8 cellular contexts compared by ENCODE assay signal in the genomic region with DNA sequence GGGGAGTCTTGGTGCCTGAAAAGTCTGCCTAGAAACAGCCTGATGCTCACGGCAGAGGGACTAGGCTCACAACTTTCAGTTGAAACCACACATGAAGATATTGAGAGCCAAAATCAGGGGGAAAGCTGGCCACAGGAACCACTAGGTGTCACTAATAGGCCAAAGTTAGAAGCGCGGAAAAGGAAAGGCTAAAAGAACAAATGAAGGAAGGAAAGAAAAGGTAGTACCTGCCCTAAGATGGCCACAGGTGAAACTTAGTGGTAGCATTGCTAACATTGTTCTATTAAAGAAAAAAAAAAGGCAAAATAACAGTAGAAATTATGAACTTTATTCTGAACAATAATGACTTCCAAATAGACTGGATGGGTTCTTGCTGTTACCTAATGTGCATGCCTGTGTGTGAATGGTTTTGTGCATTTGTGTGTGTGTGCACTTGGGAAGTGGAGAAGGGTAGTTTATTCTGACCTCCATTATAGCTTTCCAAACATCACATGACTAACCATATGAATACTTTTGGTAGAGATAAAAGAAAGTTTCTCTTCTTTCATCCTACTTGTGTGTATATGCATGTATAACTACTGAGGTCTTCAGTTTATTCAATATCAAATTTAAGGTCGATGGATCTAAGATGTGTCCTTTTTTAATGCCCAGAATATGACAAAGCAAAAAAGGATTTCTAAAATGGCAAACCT. TPM values are rescaled to one million over a fixed set of nuclear protein-coding genes. Genes with fewer than 3 reads are reported as not detected.
DNase-seq lines count a peak whose midpoint lies in the region; ATAC-seq and TF ChIP-seq lines count a peak whose summit lies in the region.

No MANE protein-coding gene starts in this region.

- H3K4me1 ChIP-seq in right lobe of liver: peaks cover 0 to 41% (median 7%) of the 10 kb centered on the region in 4 donors
- peaks cover 0 to 28% of the 10 kb centered on the region in 2 donors for H3K4me1 ChIP-seq in thoracic aorta (ENCODE audit: control insufficient read depth in 1 of 2, low read depth in 2 of 2)

- H3K36me3 Mint-ChIP-seq in T-helper 17 cell (ENCODE audit: low read depth) (no peaks in the 10 kb centered on the region), MCF 10A (ENCODE audit: insufficient read depth, unreplicated experiment) (no peaks in the 10 kb centered on the region)

- H3K27me3 ChIP-seq in MG63 (no peaks in the 10 kb centered on the region), right lobe of liver (no peaks in the 10 kb centered on the region), thoracic aorta (replicated peaks; ENCODE audit: insufficient read depth) (no peaks in the 10 kb centered on the region)

- H3K27ac Mint-ChIP-seq in T-helper 17 cell: peak overlapping the region; percentile 77
- no peak overlapping the region for H3K27ac Mint-ChIP-seq in MCF 10A (ENCODE audit: low read depth, unreplicated experiment)

- BruUV-seq in MCF 10A (replicated peaks; lab: Mats Ljungman, UMichigan): no TSS peak

- TF ChIP-seq CTCF in MCF 10A (IDR thresholded peaks at IDR 0.05; ENCODE audit: unreplicated experiment) (peak; percentile 76), right lobe of liver (IDR thresholded peaks at IDR 0.05) (peak; percentile 76 to 81 (median 78)), thoracic aorta (IDR thresholded peaks at IDR 0.05) (peak; percentile 48)

- H3K4me3 ChIP-seq in MG63 (no peak overlapping the region), right lobe of liver (no peak overlapping the region), thoracic aorta (no peak overlapping the region)

- H3K4me1 Mint-ChIP-seq in T-helper 17 cell: peaks cover 16% of the 10 kb centered on the region
- peaks cover 10% of the 10 kb centered on the region for H3K4me1 Mint-ChIP-seq in MCF 10A (ENCODE audit: insufficient read depth, unreplicated experiment)

- 15% methylated on average over 4 of the region's 4 CpGs for WGBS in right lobe of liver (ENCODE audit: insufficient coverage, low coverage, low lambda C conversion rate, missing lambda C conversion rate)

- H3K27ac ChIP-seq in right lobe of liver: peak overlapping the region; percentile 9 to 98 (median 87)
- peak overlapping the region; percentile 49 to 93 for H3K27ac ChIP-seq in thoracic aorta

- no peaks in the 10 kb centered on the region for H3K9me3 Mint-ChIP-seq in MCF 10A (ENCODE audit: unreplicated experiment)

- H3K4me3 Mint-ChIP-seq in T-helper 17 cell (no peak overlapping the region), MCF 10A (ENCODE audit: unreplicated experiment) (no peak overlapping the region)

- no peaks in the 10 kb centered on the region for H3K9me3 ChIP-seq in MG63
- no peaks in the 10 kb centered on the region for H3K9me3 ChIP-seq in T-helper 17 cell (ENCODE audit: control insufficient read depth, low read length, poor library complexity, severe bottlenecking)
- no peaks in the 10 kb centered on the region for H3K9me3 ChIP-seq in right lobe of liver
- no peaks in the 10 kb centered on the region for H3K9me3 ChIP-seq in thoracic aorta

- CTCF ChIA-PET in MCF 10A (lab: Yijun Ruan, JAX): interaction anchor here (0.5 to 9.5 kb wide), 27 partner anchors 8 to 837 kb away, joined by 3 to 149 read pairs (median 3); a partner anchor contains a TSS

- no peaks in the 10 kb centered on the region for H3K36me3 ChIP-seq in MG63
- H3K36me3 ChIP-seq in right lobe of liver: no peaks in the 10 kb centered on the region
- no peaks in the 10 kb centered on the region for H3K36me3 ChIP-seq in thoracic aorta

- H3K27me3 Mint-ChIP-seq in T-helper 17 cell: no peaks in the 10 kb centered on the region
- H3K27me3 Mint-ChIP-seq in MCF 10A (ENCODE audit: insufficient read depth, unreplicated experiment): no peaks in the 10 kb centered on the region

- POLR2A ChIA-PET in MCF 10A (lab: Yijun Ruan, JAX): interaction anchor here (0.7 to 1.7 kb wide), 8 partner anchors 9 to 217 kb away, joined by 3 to 9 read pairs (median 5); a partner anchor contains a TSS

- peak; percentile 32 for TF ChIP-seq POLR2A in right lobe of liver (IDR thresholded peaks at IDR 0.05)

- peak; percentile 22 for ATAC-seq in T-helper 17 cell
- ATAC-seq in right lobe of liver: peak; percentile 20 to 32 (median 30)
- no peak for ATAC-seq in thoracic aorta (ENCODE audit: insufficient number of reproducible peaks, low FRiP score, low read depth)

- intact Hi-C loops in MCF 10A (cut with micrococcal nuclease) (loop anchor here (1.0 to 5.0 kb wide), 5 partner anchors 89 to 957 kb away; a partner anchor contains a TSS), right lobe of liver (cut with DNase I) (loop anchor here in 1 of 2 donors (5.0 kb wide), 1 partner anchor 198 kb away; no protein-coding TSS in a partner anchor)

- DNase-seq in stimulated activated CD4-positive, alpha-beta T cell treated with anti-CD3 and anti-CD28 coated beads, Interleukin-15, amount 100 ng/mL, for 24 hours: peak; percentile 63
- no peak for DNase-seq in stimulated activated CD4-positive, alpha-beta T cell treated with anti-CD3 and anti-CD28 coated beads, Interleukin-12 subunit alpha, Interleukin-12 subunit beta, amount 100 ng/mL, for 4 hours
- DNase-seq in HCEC 1CT (peak; percentile 57), MG63 (peak; percentile 43), T-helper 17 cell (peak in 1 of 3 donors; percentile 7), MCF 10A (ENCODE audit: unreplicated experiment) (peak; percentile 77), right lobe of liver (peak in 1 of 3 donors; percentile 63), thoracic aorta (ENCODE audit: low spot score) (no peak)

RNA-seq across cellular contexts. Expression of a gene that starts 2.1 kb away (rescaled TPM):
- total RNA-seq in MG63 (2014; rRNA removed; shearing (Covaris generic); ENCODE audit: low replicate concordance): 2.2 and 10.7 TPM in 2 replicates
- 1 to 10 TPM; 2.8 to 2.9 TPM for total RNA-seq in T-helper 17 cell
- 4.2 and 5.9 TPM in 2 replicates for total RNA-seq in MCF 10A (2022)
- 1 to 10 TPM in 4 of 6 experiments, under 1 TPM in 2; 0.56 to 2.2 (median 1.6) TPM for total RNA-seq in right lobe of liver
- 10 to 100 TPM in 1 of 2 donors, under 1 TPM in 1; 0.85 to 11.1 TPM for total RNA-seq in thoracic aorta

RNA-seq across cellular contexts. Expression of a gene that starts 24.6 kb away (rescaled TPM):
- not detected in 2 replicates for total RNA-seq in MG63 (2014; rRNA removed; shearing (Covaris generic); ENCODE audit: low replicate concordance)
- total RNA-seq in T-helper 17 cell: 1 to 10 TPM; 1.8 to 2.5 TPM
- total RNA-seq in MCF 10A (2022): not detected in 2 replicates
- under 1 TPM in 4 of 6 experiments, not detected in 2; 0.11 to 0.31 (median 0.17) TPM for total RNA-seq in right lobe of liver
- total RNA-seq in thoracic aorta: 1 to 10 TPM in 1 of 2 donors, not detected in 1; 1.1 TPM

RNA-seq across cellular contexts. Expression of a gene that starts 38.3 kb away (rescaled TPM):
- total RNA-seq in MG63 (2014; rRNA removed; shearing (Covaris generic); ENCODE audit: low replicate concordance): 1.1 TPM in 1 of 2 replicates, not detected in the other
- total RNA-seq in T-helper 17 cell (not detected), MCF 10A (2022) (not detected in 2 replicates), right lobe of liver (under 1 TPM in 4 of 6 experiments, not detected in 2; 0.35 to 0.55 (median 0.38) TPM), thoracic aorta (under 1 TPM in 1 of 2 donors, not detected in 1; 0.35 TPM)

Comparison
In these comparisons a context has a peak if more than half of its experiments do, and no peak if none do; other contexts are left out.
1. DNase-seq: peak in stimulated activated CD4-positive, alpha-beta T cell treated with anti-CD3 and anti-CD28 coated beads, Interleukin-15, amount 100 ng/mL, for 24 hours (single experiment), HCEC 1CT (single experiment), MG63 (single experiment) and MCF 10A (single experiment); none in stimulated activated CD4-positive, alpha-beta T cell treated with anti-CD3 and anti-CD28 coated beads, Interleukin-12 subunit alpha, Interleukin-12 subunit beta, amount 100 ng/mL, for 4 hours (single experiment) and thoracic aorta (single experiment).
2. Peak in every context shown above with its lines, with median percentiles within 50 percentile points of each other: CTCF ChIP-seq.